ENCODE assay signal across 22 cellular contexts in genomic region chr9:105309531-105309931, GRCh38.
DNase-seq lines count a peak whose midpoint lies in the region; ATAC-seq and TF ChIP-seq lines count a peak whose summit lies in the region.
"Had no signal": no experiment of that assay in that cellular context is flagged by ENCODE, and none has a peak within 500 bp of the region (broad histone marks: within the 10 kb centered on the region; RNA-seq: fewer than 3 reads in every experiment).

No MANE protein-coding gene starts in this region.

- H3K9me3 ChIP-seq in GM23248 (ENCODE audit: low read depth) = no peaks in the 10 kb centered on the region
- H3K9me3 ChIP-seq: spleen had no signal

- H3K27ac ChIP-seq in GM23248 = 0 out of 2 replicates have a peak overlapping the region, but pooled peaks have one; percentile 46
- H3K27ac ChIP-seq: PC-9, spleen, WERI-Rb-1 had no signal

- H3K36me3 Mint-ChIP-seq in neural crest cell (ENCODE audit: low read depth) (no peaks in the 10 kb centered on the region), immature natural killer cell (peaks cover 0 to 5% (median 3%) of the 10 kb centered on the region in 3 donors)

- WGBS in GM23248 (ENCODE audit: low coverage in 1 of 2, low lambda C conversion rate in 2 of 2, missing lambda C conversion rate in 2 of 2), 2 experiments = 15 to 18% methylated on average over 3 of the region's 3 CpGs

- H3K27ac Mint-ChIP-seq in neural crest cell (ENCODE audit: unreplicated experiment) (peak overlapping the region; percentile 35), immature natural killer cell (no peak overlapping the region)
- H3K27ac Mint-ChIP-seq: activated CD4-positive, alpha-beta memory T cell treated with anti-CD3 and anti-CD28 coated beads, Interleukin-2, amount 10 ng/mL, durations not matched to agents 7 days and 5 days; activated naive CD8-positive, alpha-beta T cell treated with anti-CD3 and anti-CD28 coated beads, Interleukin-2, amount 50 U/mL, for 24 hours; CD4-positive, alpha-beta T cell; IgD-negative memory B cell; stimulated activated memory B cell treated with anti-CD40 and anti-IgM and Interleukin-4, amounts not matched to agents 10 μg/mL and 1 μg/mL and 100 μg/mL, for 72 hours; type B pancreatic cell had no signal

- H4K20me1 ChIP-seq in GM23248 (ENCODE audit: insufficient read depth) = no peaks in the 10 kb centered on the region

- H3K9me3 Mint-ChIP-seq in neural crest cell = no peaks in the 10 kb centered on the region
- H3K9me3 Mint-ChIP-seq in immature natural killer cell = no peaks in the 10 kb centered on the region
- H3K9me3 Mint-ChIP-seq: activated CD4-positive, alpha-beta memory T cell treated with anti-CD3 and anti-CD28 coated beads, Interleukin-2, amount 10 ng/mL, durations not matched to agents 7 days and 5 days; activated naive CD8-positive, alpha-beta T cell treated with anti-CD3 and anti-CD28 coated beads, Interleukin-2, amount 50 U/mL, for 24 hours; CD4-positive, alpha-beta T cell; IgD-negative memory B cell; stimulated activated memory B cell treated with anti-CD40 and anti-IgM and Interleukin-4, amounts not matched to agents 10 μg/mL and 1 μg/mL and 100 μg/mL, for 72 hours; type B pancreatic cell had no signal

- H3K4me1 ChIP-seq in GM23248 (ENCODE audit: insufficient read depth) = peaks cover 13% of the 10 kb centered on the region

- DNase-seq in GM23248 (peak; percentile 78), NCI-H345 treated with DMSO at 0.1 percent for 48 hours (lab: John Stamatoyannopoulos, UW; ENCODE audit: unreplicated experiment) (peak; percentile 19), dermis blood vessel endothelial cell (peak; percentile 67), neural crest cell (ENCODE audit: low read depth, low spot score) (no peak), kidney glomerular epithelial cell (lab: John Stamatoyannopoulos, UW) (no peak), immature natural killer cell (no peak)
- DNase-seq: activated CD4-positive, alpha-beta memory T cell treated with anti-CD3 and anti-CD28 coated beads, Interleukin-2, amount 10 ng/mL, durations not matched to agents 7 days and 5 days; activated naive CD8-positive, alpha-beta T cell treated with anti-CD3 and anti-CD28 coated beads, Interleukin-2, amount 50 U/mL, for 24 hours; CD4-positive, alpha-beta T cell; cerebellar nuclear complex; erythroblast; NCI-H1048; NCI-H524 treated with DMSO at 0.1 percent for 48 hours; PC-9; spleen; WERI-Rb-1 had no signal

- TF ChIP-seq CTCF in neural crest cell (conservative IDR thresholded peaks at IDR 0.05) = no peak

- no peak overlapping the region for H2AFZ ChIP-seq in GM23248
- H2AFZ ChIP-seq: PC-9 had no signal

- no peak for ATAC-seq in HG02852 (IDR thresholded peaks at IDR 0.05; ENCODE audit: unreplicated experiment)
- no peak for ATAC-seq in GM21367 (IDR thresholded peaks at IDR 0.05; ENCODE audit: unreplicated experiment)
- ATAC-seq: activated naive CD8-positive, alpha-beta T cell treated with anti-CD3 and anti-CD28 coated beads, Interleukin-2, amount 50 U/mL, for 24 hours; HCT116; stimulated activated memory B cell treated with anti-CD40 and anti-IgM and Interleukin-4, amounts not matched to agents 10 μg/mL and 1 μg/mL and 100 μg/mL, for 72 hours had no signal

- no peaks in the 10 kb centered on the region for H3K36me3 ChIP-seq in GM23248 (ENCODE audit: low read depth)

- H3K4me3 Mint-ChIP-seq in neural crest cell (no peak overlapping the region), immature natural killer cell (no peak overlapping the region)
- H3K4me3 Mint-ChIP-seq: activated CD4-positive, alpha-beta memory T cell treated with anti-CD3 and anti-CD28 coated beads, Interleukin-2, amount 10 ng/mL, durations not matched to agents 7 days and 5 days; activated naive CD8-positive, alpha-beta T cell treated with anti-CD3 and anti-CD28 coated beads, Interleukin-2, amount 50 U/mL, for 24 hours; CD4-positive, alpha-beta T cell; stimulated activated memory B cell treated with anti-CD40 and anti-IgM and Interleukin-4, amounts not matched to agents 10 μg/mL and 1 μg/mL and 100 μg/mL, for 72 hours; type B pancreatic cell had no signal

- in situ Hi-C loops in GM23248 (cut with MboI) = no loop called here

- no peaks in the 10 kb centered on the region for H3K27me3 ChIP-seq in GM23248 (replicated peaks; ENCODE audit: insufficient read depth)
- H3K27me3 ChIP-seq: spleen had no signal

- no peak overlapping the region for H3K9ac ChIP-seq in GM23248

- H3K9me2 ChIP-seq in GM23248 (ENCODE audit: insufficient read depth) = no peaks in the 10 kb centered on the region

- H3K4me1 Mint-ChIP-seq in neural crest cell = peaks cover 30% of the 10 kb centered on the region
- H3K4me1 Mint-ChIP-seq in immature natural killer cell = no peaks in the 10 kb centered on the region

- no peak overlapping the region for H3K4me3 ChIP-seq in GM23248
- H3K4me3 ChIP-seq: PC-9, spleen had no signal

- peaks cover 29% of the 10 kb centered on the region for H3K79me2 ChIP-seq in GM23248 (ENCODE audit: insufficient read depth)

- H3K4me2 ChIP-seq in GM23248 (ENCODE audit: unreplicated experiment) = peak overlapping the region; percentile 20
- H3K4me2 ChIP-seq: PC-9 had no signal

- no peaks in the 10 kb centered on the region for H3F3A ChIP-seq in GM23248 (ENCODE audit: insufficient read depth)

- H3K27me3 Mint-ChIP-seq in neural crest cell (ENCODE audit: low read depth) = no peaks in the 10 kb centered on the region
- no peaks in the 10 kb centered on the region for H3K27me3 Mint-ChIP-seq in immature natural killer cell (ENCODE audit: low read depth in 3 of 3)
- H3K27me3 Mint-ChIP-seq: activated CD4-positive, alpha-beta memory T cell treated with anti-CD3 and anti-CD28 coated beads, Interleukin-2, amount 10 ng/mL, durations not matched to agents 7 days and 5 days; activated naive CD8-positive, alpha-beta T cell treated with anti-CD3 and anti-CD28 coated beads, Interleukin-2, amount 50 U/mL, for 24 hours; CD4-positive, alpha-beta T cell; IgD-negative memory B cell; stimulated activated memory B cell treated with anti-CD40 and anti-IgM and Interleukin-4, amounts not matched to agents 10 μg/mL and 1 μg/mL and 100 μg/mL, for 72 hours; type B pancreatic cell had no signal

Comparison
In these comparisons a context has a peak if more than half of its experiments do, and no peak if none do; other contexts are left out.
1. DNase-seq: peak in GM23248 (single experiment), NCI-H345 treated with DMSO at 0.1 percent for 48 hours (single experiment) and dermis blood vessel endothelial cell (single experiment); none in neural crest cell (single experiment), kidney glomerular epithelial cell (single experiment) and immature natural killer cell (0 of 3).